In genomic region chr9:122159026-122159924, GRCh38 we compare ENCODE assay signal across 1 cellular context.
A peak's percentile ranks its signal among the peaks of the same experiment; 100 is the strongest.
TF ChIP-seq lines count a peak whose summit lies in the region.

TSS of gene MORN5 (plus strand) at chr9:122159908. CDS start at chr9:122159973, 65 bp downstream.
TSS of gene NDUFA8 (minus strand) at chr9:122159779. CDS start at chr9:122159677, 102 bp downstream.

TF ChIP-seq in K562, 482 proteins besides CTCF, POLR2A, EP300 and RAD21 (continued from another document):
- TF ChIP-seq CHD7 (IDR thresholded peaks at IDR 0.05; ENCODE audit: low read depth, low read length) (no peak), MNT (conservative IDR thresholded peaks at IDR 0.05) (peak; percentile 40 to 72; a peak in 2 of 4 replicates), ZNF184 (CRISPR knock-in tag; IDR thresholded peaks at IDR 0.05) (peak; percentile 61; the same call in 1 of the 2 replicates), THAP12 (CRISPR knock-in tag; IDR thresholded peaks at IDR 0.05) (peak; percentile 84; the same call in 1 of the 2 replicates), RBM25 (IDR thresholded peaks at IDR 0.05; ENCODE audit: low read depth, low read length, severe bottlenecking) (no peak), SMARCA5 (IDR thresholded peaks at IDR 0.05) (no peak), XRCC4 (IDR thresholded peaks at IDR 0.05; ENCODE audit: extremely low read depth, insufficient read depth, insufficient read length) (no peak), EGR1 (conservative IDR thresholded peaks at IDR 0.05) (peak; percentile 67), HLTF (IDR thresholded peaks at IDR 0.05) (no peak), FOXP1 (CRISPR knock-in tag; IDR thresholded peaks at IDR 0.05) (no peak), ZNF695 (CRISPR knock-in tag; IDR thresholded peaks at IDR 0.05) (no peak), FOXK2 (conservative IDR thresholded peaks at IDR 0.05 in 1 of 2, IDR thresholded peaks at IDR 0.05 in 1 of 2; ENCODE audit: low read depth in 2 of 2) (peak; percentile 86 to 87), MAFF (IDR thresholded peaks at IDR 0.05; ENCODE audit: low read length) (no peak), ZNF77 (CRISPR knock-in tag; IDR thresholded peaks at IDR 0.05) (no peak), POLR2B (IDR thresholded peaks at IDR 0.05; ENCODE audit: low read depth, partially characterized antibody) (peak; percentile 95), HDAC8 (tag; IDR thresholded peaks at IDR 0.05) (0 out of 2 replicates have a peak, but pooled peaks have one; percentile 46), MTF1 (CRISPR knock-in tag; IDR thresholded peaks at IDR 0.05; ENCODE audit: borderline replicate concordance) (no peak), PHF20 (IDR thresholded peaks at IDR 0.05; ENCODE audit: partially characterized antibody) (peak; percentile 26), HNRNPH1 (optimal IDR thresholded peaks at IDR 0.05; ENCODE audit: low read depth, low read length) (no peak), ZNF639 (CRISPR knock-in tag; conservative IDR thresholded peaks at IDR 0.05 in 1 of 2, IDR thresholded peaks at IDR 0.05 in 1 of 2) (no peak), TFE3 (CRISPR knock-in tag; IDR thresholded peaks at IDR 0.05) (no peak), NR1H2 (CRISPR knock-in tag; IDR thresholded peaks at IDR 0.05) (0 out of 2 replicates have a peak, but pooled peaks have one; percentile 54)
TF ChIP-seq in K562: peak in this region for 75.
